In the genomic region with DNA sequence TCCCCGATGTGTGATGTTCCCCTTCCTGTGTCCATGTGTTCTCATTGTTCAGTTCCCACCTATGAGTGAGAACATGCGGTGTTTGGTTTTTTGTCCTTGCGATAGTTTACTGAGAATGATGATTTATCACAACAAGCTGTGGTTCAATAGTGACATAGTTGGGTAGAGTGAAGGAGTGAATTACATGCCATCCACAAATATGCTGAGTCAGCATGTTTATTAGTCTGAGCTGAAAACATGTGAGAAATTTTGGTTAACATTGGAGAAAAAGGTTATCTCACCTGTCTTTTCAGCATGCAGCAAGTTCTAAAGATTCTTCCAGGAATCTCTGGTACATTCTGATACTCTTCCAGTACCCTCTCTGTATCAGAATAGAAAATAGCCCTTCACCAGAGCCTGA, we compare ENCODE assay signal across 30 cellular contexts. TPM values are rescaled to one million over a fixed set of nuclear protein-coding genes. Genes with fewer than 3 reads are reported as not detected.
DNase-seq lines count a peak whose midpoint lies in the region; ATAC-seq, FAIRE-seq and TF ChIP-seq lines count a peak whose summit lies in the region.
"Had no signal": no experiment of that assay in that cellular context is flagged by ENCODE, and none has a peak within 500 bp of the region (broad histone marks: within the 10 kb centered on the region; RNA-seq: fewer than 3 reads in every experiment).

No MANE protein-coding gene starts in this region.

- H3K9ac ChIP-seq in HepG2 (ENCODE audit: insufficient read depth, low read depth, low read length) (no peak overlapping the region), SK-N-MC (ENCODE audit: insufficient read length) (no peak overlapping the region), H1 (replicated peaks in 1 of 4; ENCODE audit: extremely low read depth in 1 of 4, low read depth in 3 of 4, low read length in 3 of 4) (no peak overlapping the region)
- H3K9ac ChIP-seq: BLaER1 had no signal

- H2BK5ac ChIP-seq in H1 (ENCODE audit: low read depth, low read length): no peak overlapping the region

- TF ChIP-seq RAD21 in HepG2 (CRISPR knock-in tag; IDR thresholded peaks at IDR 0.05) (no peak), H1 (IDR thresholded peaks at IDR 0.05 in 1 of 2, conservative IDR thresholded peaks at IDR 0.05 in 1 of 2; ENCODE audit: low read depth in 2 of 2, low read length in 2 of 2) (no peak)

- no peak overlapping the region for H2AFZ ChIP-seq in HepG2 (ENCODE audit: low read length)
- H2AFZ ChIP-seq in H1 (ENCODE audit: low read length): no peak overlapping the region

- TF ChIP-seq EP300 in HepG2 (IDR thresholded peaks at IDR 0.05; ENCODE audit: low read depth in 2 of 2, low read length in 2 of 2) (no peak), HepG2 (CRISPR knock-in tag; IDR thresholded peaks at IDR 0.05; ENCODE audit: borderline replicate concordance) (no peak), H1 (IDR thresholded peaks at IDR 0.05; ENCODE audit: borderline replicate concordance in 1 of 2, low read depth in 2 of 2, low read length in 2 of 2) (no peak)

- H3K79me2 ChIP-seq in HepG2 (ENCODE audit: insufficient read depth, low read length) (no peaks in the 10 kb centered on the region), H1 (ENCODE audit: control insufficient read depth in 1 of 2, insufficient read depth in 2 of 2, low read length in 2 of 2) (no peaks in the 10 kb centered on the region)

- peaks cover 56% of the 10 kb centered on the region for H3K9me3 ChIP-seq in HepG2 (ENCODE audit: low read length)
- H3K9me3 ChIP-seq in right lobe of liver: no peaks in the 10 kb centered on the region
- no peaks in the 10 kb centered on the region for H3K9me3 ChIP-seq in SK-N-MC (ENCODE audit: low read depth, low read length)
- H3K9me3 ChIP-seq in H1 (ENCODE audit: insufficient read depth in 2 of 2, low read depth in 1 of 2, low read length in 1 of 2): peaks cover 42 to 44% of the 10 kb centered on the region in 2 experiments
- H3K9me3 ChIP-seq: BE2C, BLaER1 had no signal

- CTCF ChIA-PET in HepG2 (lab: Yijun Ruan, JAX; ENCODE audit: low intra/inter-chr PET ratio, low total read pairs) (no interaction called here), H1 (lab: Charles Lee; ENCODE audit: partially characterized antibody) (no interaction called here)

- H3K4me3 ChIP-seq in HepG2 (replicated peaks in 1 of 3; ENCODE audit: insufficient read depth in 1 of 3, low read depth in 2 of 3, low read length in 3 of 3): no peak overlapping the region
- no peak overlapping the region for H3K4me3 ChIP-seq in right lobe of liver
- peak overlapping the region; percentile 59 for H3K4me3 ChIP-seq in SK-N-MC
- no peak overlapping the region for H3K4me3 ChIP-seq in H1 (ENCODE audit: extremely low read depth in 1 of 4, insufficient read depth in 2 of 4, low read depth in 3 of 4, low read length in 4 of 4)
- H3K4me3 ChIP-seq: BLaER1, GM12878 had no signal

- no peak overlapping the region for H4K8ac ChIP-seq in H1 (ENCODE audit: extremely low read depth, insufficient read depth, low read length)

- no peak overlapping the region for H2BK120ac ChIP-seq in H1 (replicated peaks; ENCODE audit: low read depth, low read length)

- no peak overlapping the region for H3K18ac ChIP-seq in H1 (ENCODE audit: extremely low read depth, low read length)

- H2AK5ac ChIP-seq in H1 (ENCODE audit: low read depth, low read length): no peak overlapping the region

- no peak overlapping the region for H2BK15ac ChIP-seq in H1 (ENCODE audit: low read length)

- intact Hi-C loops in HepG2 (cut with micrococcal nuclease; ENCODE audit: unreplicated experiment): no loop called here
- intact Hi-C loops in right lobe of liver (cut with DNase I): no loop called here

- no peak for ATAC-seq in HepG2
- ATAC-seq in right lobe of liver: no peak
- no peak for ATAC-seq in GM18502 (IDR thresholded peaks at IDR 0.05; ENCODE audit: poor library complexity, unreplicated experiment)
- no peak for ATAC-seq in GM21367 (IDR thresholded peaks at IDR 0.05; ENCODE audit: unreplicated experiment)
- ATAC-seq: GM12878 had no signal

- in situ Hi-C loops in HepG2 (cut with HindIII; ENCODE audit: extremely low pct_ligation_motif_present, low pct_unique_long_range_greater_than_20kb): no loop called here

- H2BK12ac ChIP-seq in H1 (ENCODE audit: low read depth, low read length): no peak overlapping the region

- TF ChIP-seq CTCF in HepG2 (CRISPR knock-in tag; IDR thresholded peaks at IDR 0.05): no peak
- TF ChIP-seq CTCF in right lobe of liver (IDR thresholded peaks at IDR 0.05): no peak
- TF ChIP-seq CTCF in H1 (IDR thresholded peaks at IDR 0.05; ENCODE audit: control extremely low read depth in 1 of 3, insufficient read depth in 1 of 3, low read depth in 1 of 3, low read length in 3 of 3): no peak

- H3K23ac ChIP-seq in H1 (ENCODE audit: insufficient read length): no peak overlapping the region

- no peaks in the 10 kb centered on the region for H3K79me1 ChIP-seq in H1 (ENCODE audit: low read depth, low read length)

- FAIRE-seq in HepG2 (lab: Jason Lieb, UNC): no peak
- no peak for FAIRE-seq in H1 (lab: Jason Lieb, UNC)
- FAIRE-seq: GM12878, GM12892 had no signal

- no peak overlapping the region for H4K5ac ChIP-seq in H1 (ENCODE audit: insufficient read length, low read depth, low read length)

- no peak overlapping the region for H4K91ac ChIP-seq in H1 (replicated peaks; ENCODE audit: insufficient read length, low read length)

- POLR2A ChIA-PET in HepG2 (lab: Yijun Ruan, JAX) (no interaction called here), H1 (lab: Charles Lee; ENCODE audit: partially characterized antibody) (no interaction called here)

- BruUV-seq in HepG2 (replicated peaks; lab: Mats Ljungman, UMichigan): no TSS peak

- no peak for TF ChIP-seq POLR2A in HepG2 (IDR thresholded peaks at IDR 0.05; ENCODE audit: insufficient read depth in 1 of 2, low read depth in 2 of 2, low read length in 2 of 2)
- no peak for TF ChIP-seq POLR2A in right lobe of liver (IDR thresholded peaks at IDR 0.05)
- no peak for TF ChIP-seq POLR2A in H1 (IDR thresholded peaks at IDR 0.05; ENCODE audit: control extremely low read depth in 1 of 2, low read depth in 2 of 2, low read length in 2 of 2)

- H3K4me2 ChIP-seq in HepG2 (ENCODE audit: low read depth, low read length) (no peak overlapping the region), H1 (ENCODE audit: insufficient read depth in 1 of 2, low read depth in 2 of 2, low read length in 2 of 2) (no peak overlapping the region)
- H3K4me2 ChIP-seq: BLaER1 had no signal

- no peak overlapping the region for H2BK20ac ChIP-seq in H1 (ENCODE audit: low read length)

- H3K36me3 ChIP-seq in HepG2 (replicated peaks in 1 of 2; ENCODE audit: control insufficient read depth in 1 of 2, insufficient read depth in 2 of 2, low read length in 2 of 2) (no peaks in the 10 kb centered on the region), right lobe of liver (no peaks in the 10 kb centered on the region), SK-N-MC (ENCODE audit: insufficient read depth, low read length) (no peaks in the 10 kb centered on the region), H1 (ENCODE audit: control insufficient read depth in 2 of 4, insufficient read depth in 4 of 4, low read length in 3 of 4) (no peaks in the 10 kb centered on the region)
- H3K36me3 ChIP-seq: BE2C, BLaER1 had no signal

- H3K27ac ChIP-seq in HepG2 (ENCODE audit: extremely low read length, insufficient read depth, low read length) (no peak overlapping the region), right lobe of liver (no peak overlapping the region), SK-N-MC (peak overlapping the region; percentile 49), H1 (ENCODE audit: low read depth, low read length) (no peak overlapping the region)
- H3K27ac ChIP-seq: 22Rv1, BLaER1 had no signal

- H4K20me1 ChIP-seq in HepG2 (ENCODE audit: insufficient read depth, low read length): no peaks in the 10 kb centered on the region
- H4K20me1 ChIP-seq in H1 (replicated peaks in 1 of 2; ENCODE audit: control insufficient read depth in 1 of 2, insufficient read depth in 2 of 2, low read length in 2 of 2): no peaks in the 10 kb centered on the region
- H4K20me1 ChIP-seq: BLaER1 had no signal

- no peaks in the 10 kb centered on the region for H3K4me1 ChIP-seq in HepG2 (ENCODE audit: insufficient read depth, low read length)
- H3K4me1 ChIP-seq in right lobe of liver: no peaks in the 10 kb centered on the region
- no peaks in the 10 kb centered on the region for H3K4me1 ChIP-seq in H1 (replicated peaks in 1 of 4; ENCODE audit: control insufficient read depth in 3 of 4, insufficient read depth in 4 of 4, low read length in 3 of 4)
- H3K4me1 ChIP-seq: BE2C, BLaER1 had no signal

- DNase-seq in HepG2 (ENCODE audit: low spot score) (no peak), right lobe of liver (no peak), SK-N-MC (ENCODE audit: low read depth, low spot score) (no peak), H1 (ENCODE audit: low read depth in 1 of 2, low spot score in 2 of 2) (no peak), T1000 (lab: John Stamatoyannopoulos, UW) (no peak)
- DNase-seq: ACHN; BE2C; C1 segment of cervical spinal cord; CD4-positive, alpha-beta memory T cell; CD4-positive, CD25-positive, alpha-beta regulatory T cell; CD8-positive, alpha-beta memory T cell; COR-L47; DMS 273 treated with DMSO at 0.1 percent for 48 hours; DMS153; DMS79; DND-41; EL; GDM1 had no signal

- no peak overlapping the region for H3K4ac ChIP-seq in H1 (replicated peaks; ENCODE audit: insufficient read length, low read depth, low read length)

- H3K14ac ChIP-seq in H1 (ENCODE audit: insufficient read length): no peak overlapping the region

- H3K27me3 ChIP-seq in HepG2 (ENCODE audit: control insufficient read depth in 1 of 2, insufficient read depth in 2 of 2, low read length in 2 of 2) (no peaks in the 10 kb centered on the region), right lobe of liver (no peaks in the 10 kb centered on the region), H1 (replicated peaks in 1 of 4; ENCODE audit: control insufficient read depth in 3 of 4, extremely low read depth in 1 of 4, insufficient read depth in 3 of 4, low read length in 3 of 4) (no peaks in the 10 kb centered on the region)
- H3K27me3 ChIP-seq: BE2C, BLaER1 had no signal

- no peak overlapping the region for H3K56ac ChIP-seq in H1 (replicated peaks; ENCODE audit: insufficient read length, low read depth, low read length)

- WGBS in HepG2 (ENCODE audit: low lambda C conversion rate): 70% methylated on average over 3 of the region's 3 CpGs
- WGBS in right lobe of liver (ENCODE audit: insufficient coverage, low coverage, low lambda C conversion rate, missing lambda C conversion rate): 85% methylated on average over 3 of the region's 3 CpGs
- WGBS in H1 (ENCODE audit: extremely low coverage in 1 of 2, insufficient coverage in 1 of 2, insufficient read length in 1 of 2, insufficient replicate concordance in 2 of 2, low coverage in 1 of 2, low lambda C conversion rate in 2 of 2, missing lambda C conversion rate in 1 of 2), 2 experiments: 89% methylated on average over 2 of the region's 3 CpGs; no CpG with 5 or more reads in 1 of the 2 experiments

- no peaks in the 10 kb centered on the region for H3K23me2 ChIP-seq in H1 (ENCODE audit: low read depth, low read length)

RNA-seq across cellular contexts. Expression of a gene that starts 19.0 kb away (rescaled TPM):
- not detected in 2 replicates for total RNA-seq in HepG2 (2016; rRNA removed; fragmentation: Illumina TruSeq; extraction: Trizol)
- not detected in 2 replicates for total RNA-seq in HepG2 (2016; cell fraction: cytosol; rRNA removed; fragmentation: Illumina TruSeq; extraction: Trizol; ENCODE audit: low read depth)
- not detected in 2 replicates for total RNA-seq in HepG2 (2016; cell fraction: insoluble cytoplasmic fraction; rRNA removed; fragmentation: Illumina TruSeq; extraction: Trizol)
- not detected in 2 replicates for total RNA-seq in HepG2 (2016; cell fraction: membrane; rRNA removed; fragmentation: Illumina TruSeq; extraction: Trizol)
- not detected in 2 replicates for total RNA-seq in HepG2 (2016; cell fraction: nucleus; rRNA removed; fragmentation: Illumina TruSeq; extraction: Trizol)
- not detected in 2 replicates for polyA plus RNA-seq in HepG2 (2011; rRNA removed)
- polyA plus RNA-seq in HepG2 (2011; cell fraction: cytosol; rRNA removed): not detected in 2 replicates
- polyA plus RNA-seq in HepG2 (2011; cell fraction: nucleus; rRNA removed): not detected in 2 replicates
- not detected in 2 replicates for polyA plus RNA-seq in HepG2 (2012)
- polyA plus RNA-seq in HepG2 (2016; cell fraction: cytosol; fragmentation: Illumina TruSeq; extraction: Trizol; ENCODE audit: low read depth): not detected in 2 replicates
- polyA plus RNA-seq in HepG2 (2016; cell fraction: insoluble cytoplasmic fraction; fragmentation: Illumina TruSeq; extraction: Trizol; ENCODE audit: low read depth): not detected in 2 replicates
- not detected in 2 replicates for polyA plus RNA-seq in HepG2 (2016; cell fraction: membrane; fragmentation: Illumina TruSeq; extraction: Trizol; ENCODE audit: low read depth)
- polyA plus RNA-seq in HepG2 (2016; cell fraction: nucleus; fragmentation: Illumina TruSeq; extraction: Trizol; ENCODE audit: insufficient read depth, low read depth): not detected in 2 replicates
- not detected in 2 replicates for polyA minus RNA-seq in HepG2 (2011; rRNA and poly(A)+ RNA removed; ENCODE audit: low replicate concordance)
- not detected in 2 replicates for polyA minus RNA-seq in HepG2 (2011; cell fraction: cytosol; rRNA and poly(A)+ RNA removed)
- polyA minus RNA-seq in HepG2 (2011; cell fraction: nucleus; rRNA and poly(A)+ RNA removed): not detected in 2 replicates
- not detected for total RNA-seq in right lobe of liver
- total RNA-seq in H1 (2021; fragmentation: NEBNext Ultra II Directional; extraction: Animal tissue kit (Norgen Biotek cat#: 25700)): not detected in 2 replicates
- not detected in 2 replicates for polyA plus RNA-seq in H1 (2011; rRNA removed)
- polyA plus RNA-seq in H1 (2011; cell fraction: cytosol; rRNA removed): not detected
- not detected for polyA plus RNA-seq in H1 (2011; cell fraction: nucleus; rRNA removed)
- polyA plus RNA-seq in H1 (2012, experiment 1 of 2): not detected in 4 replicates
- not detected for polyA plus RNA-seq in H1 (2012, experiment 2 of 2)
- not detected for polyA plus RNA-seq in H1 (2013, experiment 1 of 2)
- not detected for polyA plus RNA-seq in H1 (2013, experiment 2 of 2)
- polyA minus RNA-seq in H1 (2011; rRNA and poly(A)+ RNA removed): not detected in 2 replicates
- polyA minus RNA-seq in H1 (2011; cell fraction: cytosol; rRNA and poly(A)+ RNA removed): not detected
- polyA minus RNA-seq in H1 (2011; cell fraction: nucleus; rRNA and poly(A)+ RNA removed): not detected
- total RNA-seq: A172; A673; CD4-positive, CD25-positive, alpha-beta regulatory T cell; CD8-positive, alpha-beta memory T cell; Daoy; G401; GM12878 had no signal
- polyA plus RNA-seq: AG04450; CD14-positive monocyte; CD4-positive, alpha-beta memory T cell; CD4-positive, CD25-positive, alpha-beta regulatory T cell; CD8-positive, alpha-beta memory T cell; GM12878 had no signal

RNA-seq across cellular contexts. Expression of a gene that starts 29.4 kb away (rescaled TPM):
- not detected in 2 replicates for total RNA-seq in HepG2 (2016; rRNA removed; fragmentation: Illumina TruSeq; extraction: Trizol)
- not detected in 2 replicates for total RNA-seq in HepG2 (2016; cell fraction: cytosol; rRNA removed; fragmentation: Illumina TruSeq; extraction: Trizol; ENCODE audit: low read depth)
- total RNA-seq in HepG2 (2016; cell fraction: insoluble cytoplasmic fraction; rRNA removed; fragmentation: Illumina TruSeq; extraction: Trizol): not detected in 2 replicates
- total RNA-seq in HepG2 (2016; cell fraction: membrane; rRNA removed; fragmentation: Illumina TruSeq; extraction: Trizol): not detected in 2 replicates
- total RNA-seq in HepG2 (2016; cell fraction: nucleus; rRNA removed; fragmentation: Illumina TruSeq; extraction: Trizol): not detected in 2 replicates
- not detected in 2 replicates for polyA plus RNA-seq in HepG2 (2011; rRNA removed)
- polyA plus RNA-seq in HepG2 (2011; cell fraction: cytosol; rRNA removed): not detected in 2 replicates
- polyA plus RNA-seq in HepG2 (2011; cell fraction: nucleus; rRNA removed): not detected in 2 replicates
- not detected in 2 replicates for polyA plus RNA-seq in HepG2 (2012)
- polyA plus RNA-seq in HepG2 (2016; cell fraction: cytosol; fragmentation: Illumina TruSeq; extraction: Trizol; ENCODE audit: low read depth): not detected in 2 replicates
- polyA plus RNA-seq in HepG2 (2016; cell fraction: insoluble cytoplasmic fraction; fragmentation: Illumina TruSeq; extraction: Trizol; ENCODE audit: low read depth): not detected in 2 replicates
- not detected in 2 replicates for polyA plus RNA-seq in HepG2 (2016; cell fraction: membrane; fragmentation: Illumina TruSeq; extraction: Trizol; ENCODE audit: low read depth)
- polyA plus RNA-seq in HepG2 (2016; cell fraction: nucleus; fragmentation: Illumina TruSeq; extraction: Trizol; ENCODE audit: insufficient read depth, low read depth): not detected in 2 replicates
- not detected in 2 replicates for polyA minus RNA-seq in HepG2 (2011; rRNA and poly(A)+ RNA removed; ENCODE audit: low replicate concordance)
- polyA minus RNA-seq in HepG2 (2011; cell fraction: cytosol; rRNA and poly(A)+ RNA removed): not detected in 2 replicates
- polyA minus RNA-seq in HepG2 (2011; cell fraction: nucleus; rRNA and poly(A)+ RNA removed): not detected in 2 replicates
- total RNA-seq in right lobe of liver: not detected
- not detected in 2 replicates for total RNA-seq in H1 (2021; fragmentation: NEBNext Ultra II Directional; extraction: Animal tissue kit (Norgen Biotek cat#: 25700))
- polyA plus RNA-seq in H1 (2011; rRNA removed): not detected in 2 replicates
- not detected for polyA plus RNA-seq in H1 (2011; cell fraction: cytosol; rRNA removed)
- not detected for polyA plus RNA-seq in H1 (2011; cell fraction: nucleus; rRNA removed)
- not detected in 4 replicates for polyA plus RNA-seq in H1 (2012, experiment 1 of 2)
- polyA plus RNA-seq in H1 (2012, experiment 2 of 2): not detected
- not detected for polyA plus RNA-seq in H1 (2013, experiment 1 of 2)
- polyA plus RNA-seq in H1 (2013, experiment 2 of 2): not detected
- not detected in 2 replicates for polyA minus RNA-seq in H1 (2011; rRNA and poly(A)+ RNA removed)
- polyA minus RNA-seq in H1 (2011; cell fraction: cytosol; rRNA and poly(A)+ RNA removed): not detected
- not detected for polyA minus RNA-seq in H1 (2011; cell fraction: nucleus; rRNA and poly(A)+ RNA removed)
- total RNA-seq: A172; A673; CD4-positive, CD25-positive, alpha-beta regulatory T cell; CD8-positive, alpha-beta memory T cell; G401; GM12878 had no signal
- polyA plus RNA-seq: AG04450; CD14-positive monocyte; CD4-positive, alpha-beta memory T cell; CD4-positive, CD25-positive, alpha-beta regulatory T cell; CD8-positive, alpha-beta memory T cell; GM12878 had no signal

RNA-seq across cellular contexts. Expression of a gene that starts 35.7 kb away (rescaled TPM):
- total RNA-seq in HepG2 (2016; rRNA removed; fragmentation: Illumina TruSeq; extraction: Trizol) (not detected in 2 replicates), right lobe of liver (under 1 TPM in 1 of 6 experiments, not detected in 5; 0.17 TPM)
- not detected in 2 replicates for total RNA-seq in HepG2 (2016; cell fraction: cytosol; rRNA removed; fragmentation: Illumina TruSeq; extraction: Trizol; ENCODE audit: low read depth)
- total RNA-seq in HepG2 (2016; cell fraction: insoluble cytoplasmic fraction; rRNA removed; fragmentation: Illumina TruSeq; extraction: Trizol): not detected in 2 replicates
- not detected in 2 replicates for total RNA-seq in HepG2 (2016; cell fraction: membrane; rRNA removed; fragmentation: Illumina TruSeq; extraction: Trizol)
- total RNA-seq in HepG2 (2016; cell fraction: nucleus; rRNA removed; fragmentation: Illumina TruSeq; extraction: Trizol): not detected in 2 replicates
- polyA plus RNA-seq in HepG2 (2011; rRNA removed) (not detected in 2 replicates), H1 (2011; rRNA removed) (not detected in 2 replicates)
- not detected in 2 replicates for polyA plus RNA-seq in HepG2 (2011; cell fraction: cytosol; rRNA removed)
- not detected in 2 replicates for polyA plus RNA-seq in HepG2 (2011; cell fraction: nucleus; rRNA removed)
- 0.04 TPM in 1 of 2 replicates, not detected in the other for polyA plus RNA-seq in HepG2 (2012)
- polyA plus RNA-seq in HepG2 (2016; cell fraction: cytosol; fragmentation: Illumina TruSeq; extraction: Trizol; ENCODE audit: low read depth): not detected in 2 replicates
- polyA plus RNA-seq in HepG2 (2016; cell fraction: insoluble cytoplasmic fraction; fragmentation: Illumina TruSeq; extraction: Trizol; ENCODE audit: low read depth): not detected in 2 replicates
- polyA plus RNA-seq in HepG2 (2016; cell fraction: membrane; fragmentation: Illumina TruSeq; extraction: Trizol; ENCODE audit: low read depth): not detected in 2 replicates
- not detected in 2 replicates for polyA plus RNA-seq in HepG2 (2016; cell fraction: nucleus; fragmentation: Illumina TruSeq; extraction: Trizol; ENCODE audit: insufficient read depth, low read depth)
- polyA minus RNA-seq in HepG2 (2011; rRNA and poly(A)+ RNA removed; ENCODE audit: low replicate concordance): not detected in 2 replicates
- polyA minus RNA-seq in HepG2 (2011; cell fraction: cytosol; rRNA and poly(A)+ RNA removed): not detected in 2 replicates
- polyA minus RNA-seq in HepG2 (2011; cell fraction: nucleus; rRNA and poly(A)+ RNA removed): not detected in 2 replicates
- 0.10 TPM in 1 of 2 replicates, not detected in the other for total RNA-seq in H1 (2021; fragmentation: NEBNext Ultra II Directional; extraction: Animal tissue kit (Norgen Biotek cat#: 25700))
- polyA plus RNA-seq in H1 (2011; cell fraction: cytosol; rRNA removed): not detected
- polyA plus RNA-seq in H1 (2011; cell fraction: nucleus; rRNA removed): 0.07 TPM
- 0.04 to 0.10 TPM (median 0.05 TPM) in 4 replicates for polyA plus RNA-seq in H1 (2012, experiment 1 of 2)
- polyA plus RNA-seq in H1 (2012, experiment 2 of 2): not detected
- not detected for polyA plus RNA-seq in H1 (2013, experiment 1 of 2)
- not detected for polyA plus RNA-seq in H1 (2013, experiment 2 of 2)
- not detected in 2 replicates for polyA minus RNA-seq in H1 (2011; rRNA and poly(A)+ RNA removed)
- not detected for polyA minus RNA-seq in H1 (2011; cell fraction: cytosol; rRNA and poly(A)+ RNA removed)
- polyA minus RNA-seq in H1 (2011; cell fraction: nucleus; rRNA and poly(A)+ RNA removed): not detected
- total RNA-seq: A172; A673; CD8-positive, alpha-beta memory T cell; G401 had no signal
- polyA plus RNA-seq: AG04450; CD14-positive monocyte; CD4-positive, alpha-beta memory T cell; CD8-positive, alpha-beta memory T cell had no signal

RNA-seq across cellular contexts. Expression of a gene that starts 52.1 kb away (rescaled TPM):
- total RNA-seq in HepG2 (2016; rRNA removed; fragmentation: Illumina TruSeq; extraction: Trizol): not detected in 2 replicates
- total RNA-seq in HepG2 (2016; cell fraction: cytosol; rRNA removed; fragmentation: Illumina TruSeq; extraction: Trizol; ENCODE audit: low read depth): not detected in 2 replicates
- total RNA-seq in HepG2 (2016; cell fraction: insoluble cytoplasmic fraction; rRNA removed; fragmentation: Illumina TruSeq; extraction: Trizol): not detected in 2 replicates
- not detected in 2 replicates for total RNA-seq in HepG2 (2016; cell fraction: membrane; rRNA removed; fragmentation: Illumina TruSeq; extraction: Trizol)
- total RNA-seq in HepG2 (2016; cell fraction: nucleus; rRNA removed; fragmentation: Illumina TruSeq; extraction: Trizol): not detected in 2 replicates
- not detected in 2 replicates for polyA plus RNA-seq in HepG2 (2011; rRNA removed)
- polyA plus RNA-seq in HepG2 (2011; cell fraction: cytosol; rRNA removed): not detected in 2 replicates
- polyA plus RNA-seq in HepG2 (2011; cell fraction: nucleus; rRNA removed): not detected in 2 replicates
- polyA plus RNA-seq in HepG2 (2012): not detected in 2 replicates
- not detected in 2 replicates for polyA plus RNA-seq in HepG2 (2016; cell fraction: cytosol; fragmentation: Illumina TruSeq; extraction: Trizol; ENCODE audit: low read depth)
- polyA plus RNA-seq in HepG2 (2016; cell fraction: insoluble cytoplasmic fraction; fragmentation: Illumina TruSeq; extraction: Trizol; ENCODE audit: low read depth): not detected in 2 replicates
- not detected in 2 replicates for polyA plus RNA-seq in HepG2 (2016; cell fraction: membrane; fragmentation: Illumina TruSeq; extraction: Trizol; ENCODE audit: low read depth)
- polyA plus RNA-seq in HepG2 (2016; cell fraction: nucleus; fragmentation: Illumina TruSeq; extraction: Trizol; ENCODE audit: insufficient read depth, low read depth): not detected in 2 replicates
- polyA minus RNA-seq in HepG2 (2011; rRNA and poly(A)+ RNA removed; ENCODE audit: low replicate concordance): 0.07 TPM in 1 of 2 replicates, not detected in the other
- polyA minus RNA-seq in HepG2 (2011; cell fraction: cytosol; rRNA and poly(A)+ RNA removed): not detected in 2 replicates
- polyA minus RNA-seq in HepG2 (2011; cell fraction: nucleus; rRNA and poly(A)+ RNA removed): not detected in 2 replicates
- not detected for total RNA-seq in right lobe of liver
- total RNA-seq in H1 (2021; fragmentation: NEBNext Ultra II Directional; extraction: Animal tissue kit (Norgen Biotek cat#: 25700)): not detected in 2 replicates
- not detected in 2 replicates for polyA plus RNA-seq in H1 (2011; rRNA removed)
- polyA plus RNA-seq in H1 (2011; cell fraction: cytosol; rRNA removed): not detected
- polyA plus RNA-seq in H1 (2011; cell fraction: nucleus; rRNA removed): not detected
- not detected in 4 replicates for polyA plus RNA-seq in H1 (2012, experiment 1 of 2)
- not detected for polyA plus RNA-seq in H1 (2012, experiment 2 of 2)
- polyA plus RNA-seq in H1 (2013, experiment 1 of 2): not detected
- polyA plus RNA-seq in H1 (2013, experiment 2 of 2): not detected
- polyA minus RNA-seq in H1 (2011; rRNA and poly(A)+ RNA removed): not detected in 2 replicates
- not detected for polyA minus RNA-seq in H1 (2011; cell fraction: cytosol; rRNA and poly(A)+ RNA removed)
- not detected for polyA minus RNA-seq in H1 (2011; cell fraction: nucleus; rRNA and poly(A)+ RNA removed)
- total RNA-seq: A172; A673; CD4-positive, CD25-positive, alpha-beta regulatory T cell; CD8-positive, alpha-beta memory T cell; Daoy; G401; GM12878 had no signal
- polyA plus RNA-seq: AG04450; CD14-positive monocyte; CD4-positive, alpha-beta memory T cell; CD4-positive, CD25-positive, alpha-beta regulatory T cell; CD8-positive, alpha-beta memory T cell; GM12878 had no signal
